ENCODE assay signal across 10 cellular contexts in genomic region chr15:75711495-75711894, GRCh38. TPM values are rescaled to one million over a fixed set of nuclear protein-coding genes. Genes with fewer than 3 reads are reported as not detected.
A peak's percentile ranks its signal among the peaks of the same experiment; 100 is the strongest.
DNase-seq lines count a peak whose midpoint lies in the region; TF ChIP-seq lines count a peak whose summit lies in the region.
"Not testable (repeated sequence)": the region's sequence is repeated elsewhere in the genome, so short reads cannot be mapped to it uniquely, and the experiment has no call there.
"Had no signal": no experiment of that assay in that cellular context is flagged by ENCODE, and none has a peak within 500 bp of the region (broad histone marks: within the 10 kb centered on the region; RNA-seq: fewer than 3 reads in every experiment).

No MANE protein-coding gene starts in this region.

- not testable (repeated sequence) for H3K9me3 Mint-ChIP-seq in MCF 10A (ENCODE audit: unreplicated experiment); type B pancreatic cell

- H3K27ac Mint-ChIP-seq in MCF 10A (ENCODE audit: low read depth, unreplicated experiment); type B pancreatic cell: not testable (repeated sequence)

- not testable (repeated sequence) for BruUV-seq in MCF 10A (replicated peaks; lab: Mats Ljungman, UMichigan)

- CTCF ChIA-PET in AG04450 (lab: Charles Lee); HEK293 (lab: Yijun Ruan, JAX); MCF 10A (lab: Yijun Ruan, JAX): not testable (repeated sequence)

- H3K4me1 Mint-ChIP-seq in MCF 10A (ENCODE audit: insufficient read depth, unreplicated experiment); type B pancreatic cell (ENCODE audit: unreplicated experiment): not testable (repeated sequence)

- POLR2A ChIA-PET in AG04450 (lab: Yijun Ruan, JAX); HEK293 (lab: Yijun Ruan, JAX); MCF 10A (lab: Yijun Ruan, JAX): not testable (repeated sequence)

- not testable (repeated sequence) for H3K4me1 ChIP-seq in HEK293 (ENCODE audit: control insufficient read depth, insufficient read depth, low read length)
- H3K4me1 ChIP-seq in mesodermal cell (ENCODE audit: control insufficient read depth, insufficient read depth, low read length, poor library complexity, severe bottlenecking): peaks cover 14% of the 10 kb centered on the region
- peaks cover 0 to 63% (median 49%) of the 10 kb centered on the region in 4 donors for H3K4me1 ChIP-seq in sigmoid colon

- TF ChIP-seq POLR2A in sigmoid colon (IDR thresholded peaks at IDR 0.05): not testable (repeated sequence)

- H3K9me3 ChIP-seq in AG04450 (ENCODE audit: control insufficient read depth, insufficient read depth, low read length); HEK293 (ENCODE audit: control insufficient read depth, insufficient read depth, low read depth, low read length); mesodermal cell (ENCODE audit: control insufficient read depth, low read length); sigmoid colon: not testable (repeated sequence)

- TF ChIP-seq CTCF in AG04450 (IDR thresholded peaks at IDR 0.05; ENCODE audit: low read depth, low read length); HEK293 (tag by site-specific recombination; IDR thresholded peaks at IDR 0.05); MCF 10A (IDR thresholded peaks at IDR 0.05; ENCODE audit: unreplicated experiment); fibroblast of the aortic adventitia (IDR thresholded peaks at IDR 0.05; ENCODE audit: insufficient read depth, low read length); sigmoid colon (IDR thresholded peaks at IDR 0.05); type B pancreatic cell (conservative IDR thresholded peaks at IDR 0.05): not testable (repeated sequence)

- H3K36me3 ChIP-seq in HEK293 (ENCODE audit: control insufficient read depth in 2 of 2, insufficient read depth in 1 of 2, low read length in 2 of 2); mesodermal cell (ENCODE audit: control insufficient read depth, insufficient read depth, low read length); sigmoid colon: not testable (repeated sequence)

- not testable (repeated sequence) for TF ChIP-seq EP300 in sigmoid colon (IDR thresholded peaks at IDR 0.05)

- H3K4me3 Mint-ChIP-seq in MCF 10A (ENCODE audit: unreplicated experiment): not testable (repeated sequence)
- H3K4me3 Mint-ChIP-seq in type B pancreatic cell: peak overlapping the region; percentile 71

- intact Hi-C loops in MCF 10A (cut with micrococcal nuclease); sigmoid colon (cut with DNase I): not testable (repeated sequence)

- not testable (repeated sequence) for H3K36me3 Mint-ChIP-seq in MCF 10A (ENCODE audit: insufficient read depth, unreplicated experiment); type B pancreatic cell

- not testable (repeated sequence) for DNase-seq in AG04450 (ENCODE audit: low read depth, low spot score); sigmoid colon; type B pancreatic cell (ENCODE audit: extremely low spot score, unreplicated experiment)
- DNase-seq in T1000 (lab: John Stamatoyannopoulos, UW) (peak; percentile 13), MCF 10A (ENCODE audit: unreplicated experiment) (peak; percentile 18), fibroblast of the aortic adventitia (ENCODE audit: low read depth) (peak; percentile 38)

- peak overlapping the region; percentile 77 for H3K4me3 ChIP-seq in AG04450 (ENCODE audit: low read depth, low read length)
- H3K4me3 ChIP-seq in HEK293 (ENCODE audit: low read depth, low read length): not testable (repeated sequence)
- peak overlapping the region; percentile 33 for H3K4me3 ChIP-seq in fibroblast of the aortic adventitia (ENCODE audit: low read depth, low read length)
- peak overlapping the region; percentile 50 for H3K4me3 ChIP-seq in mesodermal cell (ENCODE audit: extremely low read depth, insufficient read depth, low read length, poor library complexity, severe bottlenecking)
- peak overlapping the region; percentile 63 to 96 (median 84) for H3K4me3 ChIP-seq in sigmoid colon

- WGBS in mesodermal cell (ENCODE audit: insufficient coverage in 2 of 2), 2 experiments: 72 to 79% methylated on average over 4 to 5 of the region's 7 CpGs
- 70 to 80% methylated on average over 7 of the region's 7 CpGs for WGBS in sigmoid colon, 2 donors

- not testable (repeated sequence) for H3K27me3 ChIP-seq in AG04450 (ENCODE audit: control insufficient read depth, insufficient read depth, low read length); sigmoid colon

- not testable (repeated sequence) for H3K27me3 Mint-ChIP-seq in MCF 10A (ENCODE audit: insufficient read depth, unreplicated experiment); type B pancreatic cell

- H3K27ac ChIP-seq in AG04450 (ENCODE audit: low read depth, low read length); HEK293 (ENCODE audit: extremely low read depth, low read depth, low read length); mesodermal cell (ENCODE audit: low read depth, low read length, severe bottlenecking): not testable (repeated sequence)
- peak overlapping the region; percentile 94 to 100 (median 96) for H3K27ac ChIP-seq in sigmoid colon

TF ChIP-seq in HEK293, 187 proteins besides CTCF, POLR2A, EP300 and RAD21:
- TF ChIP-seq ZFHX2 (tag by site-specific recombination; conservative IDR thresholded peaks at IDR 0.05) (peak; percentile 57), KLF1 (tag by site-specific recombination; IDR thresholded peaks at IDR 0.05) (peak; percentile 40; the same call in 1 of the 2 replicates), SP2 (tag by site-specific recombination; IDR thresholded peaks at IDR 0.05) (peak; percentile 20; the same call in 1 of the 2 replicates), ZNF600 (tag by site-specific recombination; IDR thresholded peaks at IDR 0.05) (peak; percentile 74), KLF17 (tag by site-specific recombination; IDR thresholded peaks at IDR 0.05) (peak; percentile 95), ZNF335 (tag by site-specific recombination; conservative IDR thresholded peaks at IDR 0.05) (peak; percentile 46)

RNA-seq across cellular contexts. Expression of gene CSPG4, which starts 1.2 kb away (rescaled TPM):
- polyA plus RNA-seq in AG04450 (2011; rRNA removed) (5.8 and 8.4 TPM in 2 replicates), sigmoid colon (1 to 10 TPM in 1 of 3 donors, under 1 TPM in 2; 0.23 to 8.4 (median 0.60) TPM)
- 11.9 and 14.1 TPM in 2 replicates for polyA minus RNA-seq in AG04450 (2011; rRNA and poly(A)+ RNA removed)
- total RNA-seq in MCF 10A (2022) (0.05 and 0.21 TPM in 2 replicates), fibroblast of the aortic adventitia (ENCODE audit: low replicate concordance) (12.0 and 27.8 TPM in 2 replicates), sigmoid colon (100 to 1,000 TPM in 2 of 4 donors, 10 to 100 TPM in 2; 45.7 to 151 (median 93.9) TPM), type B pancreatic cell (ENCODE audit: low replicate concordance) (0.19 and 7.3 TPM in 2 replicates)
- polyA plus RNA-seq in mesodermal cell (2013, experiment 1 of 2): 39.4 TPM
- 33.6 TPM for polyA plus RNA-seq in mesodermal cell (2013, experiment 2 of 2)
- total RNA-seq: activated CD4-positive, alpha-beta T cell treated with anti-CD3 and anti-CD28 coated beads, Interleukin-2, amount 10 ng/mL, durations not matched to agents 7 days and 5 days; activated naive CD4-positive, alpha-beta T cell treated with anti-CD3 and anti-CD28 coated beads, Interleukin-2, amount 50 U/mL, for 72 hours had no signal
